In the genomic region with DNA sequence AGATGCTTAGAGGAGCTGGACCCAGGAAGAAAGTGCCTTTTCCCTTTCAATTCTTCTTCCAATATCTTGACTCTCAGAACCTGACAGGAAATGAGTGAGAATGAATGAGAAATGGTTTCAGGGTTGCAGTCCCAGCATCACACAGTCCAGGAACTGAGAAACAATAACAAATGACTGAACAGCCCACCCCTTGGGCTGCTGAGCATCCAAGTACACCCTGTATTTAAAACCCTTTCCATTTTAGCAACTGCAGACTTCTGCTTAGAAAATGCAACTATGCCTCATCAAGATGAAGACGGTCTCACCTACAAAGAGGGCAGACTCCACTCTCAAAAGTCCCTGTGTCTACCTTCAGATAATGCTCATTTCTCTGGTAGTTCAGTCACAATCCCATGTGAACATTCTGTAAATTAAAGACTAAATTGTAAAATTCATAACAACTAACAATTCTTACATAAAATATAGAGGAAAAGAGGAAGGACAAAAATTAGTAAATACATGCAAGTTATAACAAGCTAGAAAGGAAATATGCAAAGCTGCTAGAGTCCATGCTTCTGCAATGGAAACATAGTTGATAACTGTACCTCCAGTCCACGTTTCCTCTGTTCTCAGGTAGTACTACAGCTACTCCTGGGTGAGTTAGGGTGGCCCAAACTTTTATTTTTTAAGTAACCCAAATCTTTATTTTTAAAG, we compare ENCODE assay signal across 17 cellular contexts.
DNase-seq lines count a peak whose midpoint lies in the region; ATAC-seq, FAIRE-seq and TF ChIP-seq lines count a peak whose summit lies in the region.
"Had no signal": no experiment of that assay in that cellular context is flagged by ENCODE, and none has a peak within 500 bp of the region (broad histone marks: within the 10 kb centered on the region; RNA-seq: fewer than 3 reads in every experiment).

No MANE protein-coding gene starts in this region.

- no peak overlapping the region for H3K4me3 Mint-ChIP-seq in activated T-cell treated with anti-CD3 and anti-CD28 coated beads, Interleukin-2, amount 50 U/mL, for 4 hours
- H3K4me3 Mint-ChIP-seq: activated naive CD8-positive, alpha-beta T cell treated with anti-CD3 and anti-CD28 coated beads, Interleukin-2, amount 10 ng/mL, durations not matched to agents 7 days and 5 days; naive thymus-derived CD4-positive, alpha-beta T cell; T-helper 17 cell had no signal

- no peaks in the 10 kb centered on the region for H3K27me3 ChIP-seq in right cardiac atrium (ENCODE audit: control insufficient read depth, insufficient read depth)
- H3K27me3 ChIP-seq: colonic mucosa, foreskin keratinocyte, thyroid gland had no signal

- peaks cover 6% of the 10 kb centered on the region for H3K9me3 ChIP-seq in right cardiac atrium (ENCODE audit: control insufficient read depth, low read length)
- H3K9me3 ChIP-seq: colonic mucosa, thyroid gland had no signal

- DNase-seq in GM12892 (ENCODE audit: insufficient read length) (no peak), medulla oblongata (ENCODE audit: extremely low spot score) (no peak), right cardiac atrium (no peak)
- DNase-seq in activated T-cell treated with anti-CD3 and anti-CD28 coated beads, Interleukin-2, amount 50 U/mL, for 4 hours = no peak
- no peak for DNase-seq in activated CD4-positive, CD25-positive, alpha-beta regulatory T cell (lab: John Stamatoyannopoulos, UW)
- DNase-seq: activated naive CD8-positive, alpha-beta T cell treated with anti-CD3 and anti-CD28 coated beads, Interleukin-2, amount 10 ng/mL, durations not matched to agents 7 days and 5 days; colonic mucosa; DMS 273 treated with DMSO at 0.1 percent for 48 hours; foreskin keratinocyte; naive thymus-derived CD4-positive, alpha-beta T cell; NCI-H2171; T-helper 17 cell; thyroid gland had no signal

- no peaks in the 10 kb centered on the region for H3K36me3 Mint-ChIP-seq in activated T-cell treated with anti-CD3 and anti-CD28 coated beads, Interleukin-2, amount 50 U/mL, for 4 hours (ENCODE audit: insufficient read depth)
- H3K36me3 Mint-ChIP-seq: activated naive CD8-positive, alpha-beta T cell treated with anti-CD3 and anti-CD28 coated beads, Interleukin-2, amount 10 ng/mL, durations not matched to agents 7 days and 5 days; naive thymus-derived CD4-positive, alpha-beta T cell had no signal

- no peaks in the 10 kb centered on the region for H3K4me1 Mint-ChIP-seq in activated T-cell treated with anti-CD3 and anti-CD28 coated beads, Interleukin-2, amount 50 U/mL, for 4 hours (ENCODE audit: low read depth)
- H3K4me1 Mint-ChIP-seq: activated naive CD8-positive, alpha-beta T cell treated with anti-CD3 and anti-CD28 coated beads, Interleukin-2, amount 10 ng/mL, durations not matched to agents 7 days and 5 days; T-helper 17 cell had no signal

- intact Hi-C loops in right cardiac atrium (cut with DNase I) = no loop called here

- WGBS in right cardiac atrium = 53% methylated on average over 2 of the region's 2 CpGs

- H3K27ac ChIP-seq in right cardiac atrium (ENCODE audit: low read length) = no peak overlapping the region
- H3K27ac ChIP-seq: colonic mucosa, foreskin keratinocyte, thyroid gland had no signal

- no peak for TF ChIP-seq POLR2A in GM12892 (IDR thresholded peaks at IDR 0.05; ENCODE audit: low read depth, low read length)

- H3K27me3 Mint-ChIP-seq in activated T-cell treated with anti-CD3 and anti-CD28 coated beads, Interleukin-2, amount 50 U/mL, for 4 hours (ENCODE audit: low read depth) = peaks cover 11% of the 10 kb centered on the region
- H3K27me3 Mint-ChIP-seq: activated naive CD8-positive, alpha-beta T cell treated with anti-CD3 and anti-CD28 coated beads, Interleukin-2, amount 10 ng/mL, durations not matched to agents 7 days and 5 days had no signal

- peaks cover 5% of the 10 kb centered on the region for H3K9me3 Mint-ChIP-seq in activated T-cell treated with anti-CD3 and anti-CD28 coated beads, Interleukin-2, amount 50 U/mL, for 4 hours

- no peaks in the 10 kb centered on the region for H3K4me1 ChIP-seq in right cardiac atrium (ENCODE audit: control insufficient read depth, insufficient read depth, low read length)
- H3K4me1 ChIP-seq: colonic mucosa, foreskin keratinocyte, thyroid gland had no signal

- H3K4me3 ChIP-seq in right cardiac atrium (ENCODE audit: low read length) = no peak overlapping the region
- H3K4me3 ChIP-seq: colonic mucosa, thyroid gland had no signal

- ATAC-seq in GM19452 (IDR thresholded peaks at IDR 0.05; ENCODE audit: unreplicated experiment) (peak; percentile 84), HG02759 (IDR thresholded peaks at IDR 0.05; ENCODE audit: unreplicated experiment) (peak; percentile 79), HG03439 (IDR thresholded peaks at IDR 0.05; ENCODE audit: unreplicated experiment) (peak; percentile 59), right cardiac atrium (no peak)
- no peak for ATAC-seq in activated T-cell treated with anti-CD3 and anti-CD28 coated beads, Interleukin-2, amount 50 U/mL, for 4 hours
- ATAC-seq: foreskin keratinocyte; naive thymus-derived CD4-positive, alpha-beta T cell; Panc1; T-helper 17 cell had no signal

- peak; percentile 33 for FAIRE-seq in GM12892 (lab: Jason Lieb, UNC)

Comparison
In these comparisons a context has a peak if more than half of its experiments do, and no peak if none do; other contexts are left out.
1. ATAC-seq: peak in GM19452 (single experiment), HG02759 (single experiment) and HG03439 (single experiment); none in activated T-cell treated with anti-CD3 and anti-CD28 coated beads, Interleukin-2, amount 50 U/mL, for 4 hours (0 of 2) and right cardiac atrium (0 of 2).